In genomic region chr1:94951056-94951455, GRCh38 we compare ENCODE assay signal across 16 cellular contexts.
"Had no signal": no experiment of that assay in that cellular context is flagged by ENCODE, and none has a peak within 500 bp of the region (broad histone marks: within the 10 kb centered on the region; RNA-seq: fewer than 3 reads in every experiment).

No MANE protein-coding gene starts in this region.

- H3K9me3 ChIP-seq: gastroesophageal sphincter, heart right ventricle, right atrium auricular region, transverse colon had no signal

- H3K36me3 ChIP-seq: cardiac muscle cell, gastroesophageal sphincter, heart right ventricle, left ventricle myocardium inferior, right atrium auricular region, transverse colon had no signal

- H3K27ac ChIP-seq: cardiac muscle cell, gastroesophageal sphincter, left ventricle myocardium inferior, right atrium auricular region had no signal

- H3K27me3 ChIP-seq: cardiac muscle cell, gastroesophageal sphincter, heart right ventricle, right atrium auricular region, transverse colon had no signal

- H3K4me3 ChIP-seq: cardiac muscle cell, gastroesophageal sphincter, heart right ventricle, left ventricle myocardium inferior, right atrium auricular region, skin epidermis, transverse colon had no signal

- DNase-seq: activated CD4-positive, CD25-positive, alpha-beta regulatory T cell treated with anti-CD3 and anti-CD28 coated beads, Interleukin-2, amount 50 U/mL, for 72 hours; activated naive CD4-positive, alpha-beta T cell; activated naive CD8-positive, alpha-beta T cell treated with anti-CD3 and anti-CD28 coated beads, Interleukin-2, amount 10 ng/mL, durations not matched to agents 7 days and 5 days; activated T-cell treated with anti-CD3 and anti-CD28 coated beads for 4 hours; heart right ventricle; left ventricle myocardium inferior; nucleus accumbens; stimulated activated CD4-positive, alpha-beta T cell treated with anti-CD3 and anti-CD28 coated beads, Interleukin-4, amount 100 ng/mL, for 24 hours; stimulated activated naive CD8-positive, alpha-beta T cell treated with anti-CD3 and anti-CD28 coated beads, Interleukin-15, Interleukin-2, amounts not matched to agents 100 U/mL and 50 U/mL, for 24 hours; T-cell; T-helper 9 cell; transverse colon had no signal
